ENCODE assay signal across 2 cellular contexts in genomic region chr5:173289372-173289771, GRCh38.
TF ChIP-seq lines count a peak whose summit lies in the region.

No MANE protein-coding gene starts in this region.

TF ChIP-seq in A549, 52 proteins besides CTCF, POLR2A, EP300 and RAD21:
- TF ChIP-seq, protein P1, sequence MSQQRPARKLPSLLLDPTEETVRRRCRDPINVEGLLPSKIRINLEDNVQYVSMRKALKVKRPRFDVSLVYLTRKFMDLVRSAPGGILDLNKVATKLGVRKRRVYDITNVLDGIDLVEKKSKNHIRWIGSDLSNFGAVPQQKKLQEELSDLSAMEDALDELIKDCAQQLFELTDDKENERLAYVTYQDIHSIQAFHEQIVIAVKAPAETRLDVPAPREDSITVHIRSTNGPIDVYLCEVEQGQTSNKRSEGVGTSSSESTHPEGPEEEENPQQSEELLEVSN (IDR thresholded peaks at IDR 0.05; ENCODE audit: borderline replicate concordance, low read depth), result no peak
- TF ChIP-seq EHF (CRISPR knock-in tag; IDR thresholded peaks at IDR 0.05), result no peak
- TF ChIP-seq NR3C1 (IDR thresholded peaks at IDR 0.05), result no peak
- no peak for TF ChIP-seq RFX5 (IDR thresholded peaks at IDR 0.05)
- TF ChIP-seq GATA3 (IDR thresholded peaks at IDR 0.05; ENCODE audit: borderline replicate concordance), result no peak
- 0 out of 2 replicates have a peak, but pooled peaks have one; percentile 22 for TF ChIP-seq KDM1A (IDR thresholded peaks at IDR 0.05; ENCODE audit: low read depth)
- TF ChIP-seq FOSB (CRISPR knock-in tag; IDR thresholded peaks at IDR 0.05), result no peak

TF ChIP-seq in K562, 482 proteins besides CTCF, POLR2A, EP300 and RAD21:
- no peak for TF ChIP-seq TFAM (CRISPR knock-in tag; conservative IDR thresholded peaks at IDR 0.05)
- no peak for TF ChIP-seq RBBP5 (IDR thresholded peaks at IDR 0.05; ENCODE audit: borderline replicate concordance, insufficient read depth, low read length, poor library complexity, severe bottlenecking)
- TF ChIP-seq BCOR (IDR thresholded peaks at IDR 0.05), result peak; percentile 67
- TF ChIP-seq HNRNPK (IDR thresholded peaks at IDR 0.05; ENCODE audit: low read depth, low read length, poor library complexity, severe bottlenecking), result peak; percentile 45
- no peak for TF ChIP-seq HOXB6 (CRISPR knock-in tag; IDR thresholded peaks at IDR 0.05; ENCODE audit: borderline replicate concordance)
- peak; percentile 76 for TF ChIP-seq RBM25 (IDR thresholded peaks at IDR 0.05; ENCODE audit: low read depth, low read length, severe bottlenecking)
- no peak for TF ChIP-seq CCAR2 (IDR thresholded peaks at IDR 0.05; ENCODE audit: low read depth, low read length)
- peak in 1 of 2 experiments; percentile 20; a peak in 1 of 4 replicates for TF ChIP-seq KDM1A (IDR thresholded peaks at IDR 0.05)
- TF ChIP-seq ESRRA (IDR thresholded peaks at IDR 0.05; ENCODE audit: borderline replicate concordance, low read depth), result peak; percentile 73; the same call in 1 of the 2 replicates
- TF ChIP-seq ZNF12 (CRISPR knock-in tag; IDR thresholded peaks at IDR 0.05), result no peak
- no peak for TF ChIP-seq ETV1 (tag; conservative IDR thresholded peaks at IDR 0.05; ENCODE audit: low read depth)
- peak; percentile 40 for TF ChIP-seq PCBP2 (IDR thresholded peaks at IDR 0.05; ENCODE audit: low read depth, low read length, poor library complexity, severe bottlenecking)
